ENCODE assay signal across 8 cellular contexts in the genomic region with DNA sequence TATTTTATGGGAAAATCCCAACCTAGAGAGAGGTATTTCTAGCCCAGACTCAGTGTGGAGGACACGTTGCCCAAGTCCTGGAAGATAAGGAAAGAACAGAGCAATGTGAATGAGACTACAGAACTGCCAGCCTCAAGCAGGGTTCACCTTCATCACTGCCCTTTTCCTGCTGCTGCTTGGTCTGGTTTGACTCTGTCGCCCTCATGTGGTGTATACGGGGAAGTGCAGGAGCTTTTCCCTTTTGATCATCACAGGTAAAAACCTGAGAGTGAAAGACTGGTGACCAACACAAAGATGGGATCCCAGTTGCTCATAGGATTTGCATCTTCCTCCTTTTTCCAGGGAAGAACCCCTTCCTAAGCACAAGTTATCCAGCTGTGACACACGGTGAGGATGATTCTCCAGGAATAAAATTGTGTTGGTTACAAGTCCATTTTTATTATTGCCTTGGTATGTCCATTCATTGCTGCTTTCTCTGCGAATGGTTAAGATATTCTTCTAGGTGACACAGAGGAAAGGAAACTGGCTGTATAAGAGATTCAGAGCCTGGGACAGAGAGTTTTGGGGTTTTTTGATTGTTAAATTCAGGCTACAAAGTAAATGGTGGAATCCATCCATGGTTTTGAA.
DNase-seq lines count a peak whose midpoint lies in the region; ATAC-seq and TF ChIP-seq lines count a peak whose summit lies in the region.

No MANE protein-coding gene starts in this region.

- no peak overlapping the region for H3K4me2 ChIP-seq in SK-N-SH

- WGBS in SK-N-SH (ENCODE audit: low lambda C conversion rate): 2% methylated on average over 5 of the region's 5 CpGs

- peaks cover 3% of the 10 kb centered on the region for H3K27me3 Mint-ChIP-seq in activated naive CD8-positive, alpha-beta T cell treated with anti-CD3 and anti-CD28 coated beads, Interleukin-2, amount 10 ng/mL, durations not matched to agents 7 days and 5 days

- no peak overlapping the region for H3K4me3 Mint-ChIP-seq in activated naive CD8-positive, alpha-beta T cell treated with anti-CD3 and anti-CD28 coated beads, Interleukin-2, amount 10 ng/mL, durations not matched to agents 7 days and 5 days

- H4K20me1 ChIP-seq in SK-N-SH (ENCODE audit: insufficient read depth): no peaks in the 10 kb centered on the region

- peaks cover 4% of the 10 kb centered on the region for H3K36me3 Mint-ChIP-seq in activated naive CD8-positive, alpha-beta T cell treated with anti-CD3 and anti-CD28 coated beads, Interleukin-2, amount 10 ng/mL, durations not matched to agents 7 days and 5 days

- no peaks in the 10 kb centered on the region; a peak in 1 of 4 replicates for H3K4me1 ChIP-seq in SK-N-SH (ENCODE audit: control insufficient read depth in 1 of 2, insufficient read depth in 2 of 2, low read depth in 1 of 2, low read length in 1 of 2)
- peaks cover 4% of the 10 kb centered on the region for H3K4me1 ChIP-seq in left ventricle myocardium inferior

- peak; percentile 13 for ATAC-seq in activated naive CD8-positive, alpha-beta T cell treated with anti-CD3 and anti-CD28 coated beads, Interleukin-2, amount 10 ng/mL, durations not matched to agents 7 days and 5 days (ENCODE audit: low read depth)
- ATAC-seq in GM21423 (IDR thresholded peaks at IDR 0.05; ENCODE audit: unreplicated experiment) (no peak), HG03520 (IDR thresholded peaks at IDR 0.05; ENCODE audit: unreplicated experiment) (no peak)

- H3K9me3 ChIP-seq in SK-N-SH: no peaks in the 10 kb centered on the region
- H3K9me3 ChIP-seq in left ventricle myocardium inferior (replicated peaks): peaks cover 7% of the 10 kb centered on the region

- H3K27me3 ChIP-seq in SK-N-SH (ENCODE audit: insufficient read depth) (no peaks in the 10 kb centered on the region; the same call in 1 of the 2 replicates), left ventricle myocardium inferior (ENCODE audit: low read depth) (peaks cover 61% of the 10 kb centered on the region)

- H3K27ac ChIP-seq in SK-N-SH (ENCODE audit: low read depth in 2 of 2, low read length in 1 of 2) (no peak overlapping the region), left ventricle myocardium inferior (replicated peaks) (no peak overlapping the region)

- H3K9ac ChIP-seq in SK-N-SH: no peak overlapping the region

- peak; percentile 88 for TF ChIP-seq RAD21 in SK-N-SH (IDR thresholded peaks at IDR 0.05; ENCODE audit: low read length)

- no peak for TF ChIP-seq EP300 in SK-N-SH (IDR thresholded peaks at IDR 0.05; ENCODE audit: borderline replicate concordance in 1 of 2, low read depth in 1 of 2, low read length in 1 of 2)

- no peaks in the 10 kb centered on the region for H3K79me2 ChIP-seq in SK-N-SH (ENCODE audit: insufficient read depth)

- POLR2A ChIA-PET in SK-N-SH (lab: Yijun Ruan, JAX): no interaction called here
- POLR2A ChIA-PET in activated naive CD8-positive, alpha-beta T cell treated with anti-CD3 and anti-CD28 coated beads, Interleukin-2, amount 10 ng/mL, durations not matched to agents 7 days and 5 days (lab: Charles Lee): interaction anchor here (0.8 to 1.6 kb wide), 4 partner anchors 18 to 164 kb away, joined by 3 to 7 read pairs (median 5); no protein-coding TSS in a partner anchor

- no peak overlapping the region for H2AFZ ChIP-seq in SK-N-SH (ENCODE audit: low read depth)

- H3K4me3 ChIP-seq in SK-N-SH (ENCODE audit: low read depth in 2 of 2, low read length in 1 of 2) (no peak overlapping the region), left ventricle myocardium inferior (no peak overlapping the region)

- TF ChIP-seq CTCF in SK-N-SH (IDR thresholded peaks at IDR 0.05): peak; percentile 89
- TF ChIP-seq CTCF in left ventricle myocardium inferior (IDR thresholded peaks at IDR 0.05; ENCODE audit: borderline replicate concordance): peak; percentile 95

- no peaks in the 10 kb centered on the region for H3K9me2 ChIP-seq in SK-N-SH

- CTCF ChIA-PET in SK-N-SH (lab: Yijun Ruan, JAX): interaction anchor here (0.5 to 15.7 kb wide), 56 partner anchors 10 to 617 kb away, joined by 3 to 280 read pairs (median 4); a partner anchor contains a TSS

- H3K36me3 ChIP-seq in SK-N-SH (replicated peaks in 1 of 2; ENCODE audit: control insufficient read depth in 1 of 2, insufficient read depth in 2 of 2, low read length in 1 of 2) (no peaks in the 10 kb centered on the region), left ventricle myocardium inferior (no peaks in the 10 kb centered on the region)

- DNase-seq in GF-D8 (lab: John Stamatoyannopoulos, UW): peak; percentile 40
- DNase-seq in NAMALWA (ENCODE audit: low spot score): peak; percentile 81
- peak; percentile 64 for DNase-seq in SK-N-SH
- no peak for DNase-seq in activated naive CD8-positive, alpha-beta T cell treated with anti-CD3 and anti-CD28 coated beads, Interleukin-2, amount 10 ng/mL, durations not matched to agents 7 days and 5 days
- DNase-seq in left ventricle myocardium inferior: no peak
- DNase-seq in renal cortical epithelial cell (ENCODE audit: low read depth): peak; percentile 56

- H3K27ac Mint-ChIP-seq in activated naive CD8-positive, alpha-beta T cell treated with anti-CD3 and anti-CD28 coated beads, Interleukin-2, amount 10 ng/mL, durations not matched to agents 7 days and 5 days: no peak overlapping the region

- H3K9me3 Mint-ChIP-seq in activated naive CD8-positive, alpha-beta T cell treated with anti-CD3 and anti-CD28 coated beads, Interleukin-2, amount 10 ng/mL, durations not matched to agents 7 days and 5 days: no peaks in the 10 kb centered on the region

- H3K4me1 Mint-ChIP-seq in activated naive CD8-positive, alpha-beta T cell treated with anti-CD3 and anti-CD28 coated beads, Interleukin-2, amount 10 ng/mL, durations not matched to agents 7 days and 5 days: peaks cover 41% of the 10 kb centered on the region

- intact Hi-C loops in left ventricle myocardium inferior (cut with micrococcal nuclease): loop anchor here (5.0 kb wide), 1 partner anchor 151 kb away; no protein-coding TSS in a partner anchor

- no peaks in the 10 kb centered on the region for H3F3A ChIP-seq in SK-N-SH (replicated peaks; ENCODE audit: insufficient read depth)

TF ChIP-seq in SK-N-SH, 30 proteins besides CTCF, POLR2A, EP300 and RAD21:
- TF ChIP-seq, protein P1, sequence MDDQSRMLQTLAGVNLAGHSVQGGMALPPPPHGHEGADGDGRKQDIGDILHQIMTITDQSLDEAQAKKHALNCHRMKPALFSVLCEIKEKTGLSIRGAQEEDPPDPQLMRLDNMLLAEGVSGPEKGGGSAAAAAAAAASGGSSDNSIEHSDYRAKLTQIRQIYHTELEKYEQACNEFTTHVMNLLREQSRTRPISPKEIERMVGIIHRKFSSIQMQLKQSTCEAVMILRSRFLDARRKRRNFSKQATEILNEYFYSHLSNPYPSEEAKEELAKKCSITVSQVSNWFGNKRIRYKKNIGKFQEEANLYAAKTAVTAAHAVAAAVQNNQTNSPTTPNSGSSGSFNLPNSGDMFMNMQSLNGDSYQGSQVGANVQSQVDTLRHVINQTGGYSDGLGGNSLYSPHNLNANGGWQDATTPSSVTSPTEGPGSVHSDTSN (IDR thresholded peaks at IDR 0.05): peak; percentile 16; the same call in 1 of the 2 replicates
- TF ChIP-seq FOXM1 (IDR thresholded peaks at IDR 0.05; ENCODE audit: low read depth): no peak
- TF ChIP-seq, protein P2, sequence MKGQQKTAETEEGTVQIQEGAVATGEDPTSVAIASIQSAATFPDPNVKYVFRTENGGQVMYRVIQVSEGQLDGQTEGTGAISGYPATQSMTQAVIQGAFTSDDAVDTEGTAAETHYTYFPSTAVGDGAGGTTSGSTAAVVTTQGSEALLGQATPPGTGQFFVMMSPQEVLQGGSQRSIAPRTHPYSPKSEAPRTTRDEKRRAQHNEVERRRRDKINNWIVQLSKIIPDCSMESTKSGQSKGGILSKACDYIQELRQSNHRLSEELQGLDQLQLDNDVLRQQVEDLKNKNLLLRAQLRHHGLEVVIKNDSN (IDR thresholded peaks at IDR 0.05; ENCODE audit: borderline replicate concordance, low read depth): no peak
- TF ChIP-seq ELF1 (IDR thresholded peaks at IDR 0.05): no peak
- peak; percentile 71 for TF ChIP-seq SMC3 (IDR thresholded peaks at IDR 0.05; ENCODE audit: low read depth, low read length)
TF ChIP-seq in SK-N-SH: peak in this region for 2.

Comparison
In these comparisons a context has a peak if more than half of its experiments do, and no peak if none do; other contexts are left out.
1. DNase-seq: peak in GF-D8 (single experiment), NAMALWA (single experiment), SK-N-SH (single experiment) and renal cortical epithelial cell (single experiment); none in activated naive CD8-positive, alpha-beta T cell treated with anti-CD3 and anti-CD28 coated beads, Interleukin-2, amount 10 ng/mL, durations not matched to agents 7 days and 5 days (single experiment) and left ventricle myocardium inferior (single experiment).